In the genomic region with DNA sequence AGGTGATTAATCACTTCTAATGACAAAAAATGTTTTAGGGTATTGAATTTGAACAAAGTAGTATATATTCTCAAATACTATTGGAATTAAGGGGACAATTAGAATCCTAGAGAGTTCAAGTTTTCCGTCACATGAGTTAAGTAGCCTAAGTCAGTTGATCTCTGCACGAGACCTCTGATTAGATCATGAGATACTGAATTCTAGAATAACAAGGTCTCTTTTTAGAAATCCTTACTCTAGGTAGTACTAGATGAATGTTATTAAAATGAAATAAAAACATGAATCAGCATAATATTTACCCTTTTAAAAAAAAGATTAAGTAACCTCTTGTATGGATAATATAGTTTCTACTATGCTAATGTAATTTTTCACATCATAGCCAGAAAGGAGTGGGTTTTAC, we compare ENCODE assay signal across 25 cellular contexts.
"Had no signal": no experiment of that assay in that cellular context is flagged by ENCODE, and none has a peak within 500 bp of the region (broad histone marks: within the 10 kb centered on the region; RNA-seq: fewer than 3 reads in every experiment).

No MANE protein-coding gene starts in this region.

- H3K4me3 ChIP-seq: adrenal gland, ascending aorta, left ventricle myocardium inferior, right atrium auricular region, thyroid gland, upper lobe of right lung had no signal

- DNase-seq: activated CD4-positive, alpha-beta T cell treated with anti-CD3 and anti-CD28 coated beads for 1 hour; activated naive CD4-positive, alpha-beta T cell; activated T-cell treated with anti-CD3 and anti-CD28 coated beads, Interleukin-2, amount 50 U/mL, for 1 hour; adrenal gland; kidney glomerular epithelial cell; left ventricle myocardium inferior; naive thymus-derived CD8-positive, alpha-beta T cell; stimulated activated CD4-positive, alpha-beta T cell treated with anti-CD3 and anti-CD28 coated beads, Interleukin-12 subunit alpha, Interleukin-12 subunit beta, amount 100 ng/mL, for 4 hours; stimulated activated CD4-positive, alpha-beta T cell treated with anti-CD3 and anti-CD28 coated beads, Interleukin-4, amount 100 ng/mL, for 4 hours; stimulated activated naive CD8-positive, alpha-beta T cell treated with anti-CD3 and anti-CD28 coated beads, Interleukin-15, Interleukin-2, amounts not matched to agents 100 U/mL and 50 U/mL, for 24 hours; T-cell; thyroid gland; upper lobe of right lung had no signal

- H3K9ac ChIP-seq: neural progenitor cell had no signal

- ATAC-seq: naive thymus-derived CD8-positive, alpha-beta T cell; stimulated activated naive CD8-positive, alpha-beta T cell treated with anti-CD3 and anti-CD28 coated beads, Interleukin-15, Interleukin-2, amounts not matched to agents 100 U/mL and 50 U/mL, for 24 hours; T-cell; upper lobe of right lung had no signal

- H3K27ac ChIP-seq: adrenal gland, ascending aorta, epithelial cell of prostate, left ventricle myocardium inferior, neural progenitor cell, thyroid gland, upper lobe of right lung had no signal

- H3K36me3 Mint-ChIP-seq: activated naive CD8-positive, alpha-beta T cell; mesothelial cell of epicardium; naive thymus-derived CD8-positive, alpha-beta T cell; neural progenitor cell; T-cell had no signal

- H3K36me3 ChIP-seq: adrenal gland, ascending aorta, left ventricle myocardium inferior, neural progenitor cell, right atrium auricular region, thyroid gland, upper lobe of right lung had no signal

- H3K27me3 ChIP-seq: adrenal gland, ascending aorta, neural progenitor cell, right atrium auricular region, thyroid gland, upper lobe of right lung had no signal

- FAIRE-seq: colon had no signal

- H3K27me3 Mint-ChIP-seq: activated naive CD8-positive, alpha-beta T cell; central memory CD8-positive, alpha-beta T cell; naive thymus-derived CD8-positive, alpha-beta T cell; progenitor cell of endocrine pancreas; T-cell had no signal

- H3K9me3 ChIP-seq: adrenal gland, ascending aorta, left ventricle myocardium inferior, right atrium auricular region, thyroid gland, upper lobe of right lung had no signal

- H3K4me3 Mint-ChIP-seq: activated naive CD8-positive, alpha-beta T cell; central memory CD8-positive, alpha-beta T cell; endodermal cell; mesothelial cell of epicardium; naive thymus-derived CD8-positive, alpha-beta T cell; neural progenitor cell; T-cell; T-helper 2 cell treated with Interferon-gamma antibody and Interleukin-4, amounts not matched to agents 5 μg/mL and 100 μg/mL, for 36 hours had no signal

- H2AFZ ChIP-seq: neural progenitor cell had no signal

- H3K9me3 Mint-ChIP-seq: central memory CD8-positive, alpha-beta T cell; endodermal cell; mesothelial cell of epicardium; naive thymus-derived CD8-positive, alpha-beta T cell; neural progenitor cell; T-cell had no signal

- H3K27ac Mint-ChIP-seq: activated naive CD8-positive, alpha-beta T cell; activated T-helper 2 cell treated with anti-CD3 and anti-CD28 coated beads, Interferon-gamma antibody, Interleukin-2, Interleukin-4, amounts not matched to agents 10 μg/mL and 5 μg/mL and 100 μg/mL, durations not matched to agents 14 hours and 24 hours and 36 hours; mesothelial cell of epicardium; T-helper 2 cell treated with Interferon-gamma antibody and Interleukin-4, amounts not matched to agents 5 μg/mL and 100 μg/mL, for 36 hours had no signal
